ENCODE assay signal across 8 cellular contexts in the genomic region with DNA sequence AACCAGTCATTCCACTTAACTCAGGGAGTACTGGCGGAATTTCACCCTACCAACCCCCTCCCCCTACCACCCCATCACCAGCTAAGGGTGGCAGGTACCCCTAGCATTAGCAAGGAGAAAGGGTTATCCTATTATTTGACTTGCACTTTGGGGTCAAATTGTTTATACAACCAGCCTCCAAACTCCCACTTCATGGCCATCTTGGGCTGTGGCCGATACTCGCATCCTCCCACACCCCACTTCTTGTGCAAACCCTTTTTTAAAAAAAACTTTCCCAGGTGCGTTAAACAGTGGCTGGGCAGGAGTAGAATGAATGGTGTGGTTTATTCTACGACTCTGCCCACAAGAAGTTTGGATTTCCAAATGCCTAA. TPM values are rescaled to one million over a fixed set of nuclear protein-coding genes. Genes with fewer than 3 reads are reported as not detected.
DNase-seq lines count a peak whose midpoint lies in the region; ATAC-seq and TF ChIP-seq lines count a peak whose summit lies in the region.

No MANE protein-coding gene starts in this region.

- no peak for TF ChIP-seq CTCF in coronary artery (IDR thresholded peaks at IDR 0.05)
- no peak for TF ChIP-seq CTCF in neural crest cell (conservative IDR thresholded peaks at IDR 0.05)

- H3K27me3 Mint-ChIP-seq in CD4-positive, alpha-beta memory T cell: no peaks in the 10 kb centered on the region
- H3K27me3 Mint-ChIP-seq in neural crest cell (ENCODE audit: low read depth): no peaks in the 10 kb centered on the region

- peak overlapping the region; percentile 14 to 99 (median 95) for H3K4me3 Mint-ChIP-seq in CD4-positive, alpha-beta memory T cell
- H3K4me3 Mint-ChIP-seq in neural crest cell: peak overlapping the region; percentile 98

- H3K27me3 ChIP-seq in CD4-positive, alpha-beta memory T cell (ENCODE audit: insufficient read depth, low read length): no peaks in the 10 kb centered on the region

- H3K36me3 Mint-ChIP-seq in CD4-positive, alpha-beta memory T cell: peaks cover 14 to 52% of the 10 kb centered on the region in 2 donors
- peaks cover 6% of the 10 kb centered on the region for H3K36me3 Mint-ChIP-seq in neural crest cell (ENCODE audit: low read depth)

- intact Hi-C loops in CD4-positive, alpha-beta memory T cell (cut with micrococcal nuclease): loop anchor here (1.0 to 5.0 kb wide), 4 partner anchors 10 to 76 kb away; partner anchors contain the start of genes HDGF, ISG20L2, METTL25B and PRCC

- POLR2A ChIA-PET in CD4-positive, alpha-beta memory T cell (lab: Charles Lee; ENCODE audit: partially characterized antibody): interaction anchor here (0.7 to 6.7 kb wide), 21 partner anchors 10 to 615 kb away, joined by 3 to 158 read pairs (median 4); partner anchors contain the start of genes HDGF, ISG20L2, METTL25B and PRCC

- H3K4me3 ChIP-seq in CD4-positive, alpha-beta memory T cell (ENCODE audit: low read length in 2 of 2): peak overlapping the region; percentile 21 to 33
- peak overlapping the region; percentile 50 for H3K4me3 ChIP-seq in Jurkat, Clone E6-1 (ENCODE audit: low read length)
- H3K4me3 ChIP-seq in coronary artery: peak overlapping the region; percentile 55

- H3K9me3 ChIP-seq in CD4-positive, alpha-beta memory T cell (ENCODE audit: control insufficient read depth in 1 of 2, low read length in 2 of 2): no peaks in the 10 kb centered on the region

- no peak for ATAC-seq in GM18520 (IDR thresholded peaks at IDR 0.05; ENCODE audit: unreplicated experiment)

- H3K9me3 Mint-ChIP-seq in CD4-positive, alpha-beta memory T cell: peaks cover 0 to 2% (median 0%) of the 10 kb centered on the region in 8 donors
- H3K9me3 Mint-ChIP-seq in neural crest cell: no peaks in the 10 kb centered on the region

- peak overlapping the region; percentile 91 to 100 (median 98) for H3K27ac Mint-ChIP-seq in CD4-positive, alpha-beta memory T cell
- peak overlapping the region; percentile 39 for H3K27ac Mint-ChIP-seq in neural crest cell (ENCODE audit: unreplicated experiment)

- DNase-seq in CD4-positive, alpha-beta memory T cell: peak in 1 of 5 donors; percentile 32
- no peak for DNase-seq in Jurkat, Clone E6-1 (ENCODE audit: low read depth, low spot score)
- DNase-seq in coronary artery (ENCODE audit: low spot score) (no peak), neural crest cell (ENCODE audit: low read depth, low spot score) (no peak), MV-4-11 (lab: John Stamatoyannopoulos, UW) (no peak), NCI-H146 treated with DMSO at 0.1 percent for 48 hours (lab: John Stamatoyannopoulos, UW; ENCODE audit: unreplicated experiment) (no peak), GM03348 (ENCODE audit: low spot score) (no peak)

- peaks cover 25% of the 10 kb centered on the region for H3K36me3 ChIP-seq in CD4-positive, alpha-beta memory T cell (ENCODE audit: insufficient read depth, low read length)

- H3K27ac ChIP-seq in CD4-positive, alpha-beta memory T cell (ENCODE audit: low read depth, low read length): peak overlapping the region; percentile 74
- H3K27ac ChIP-seq in coronary artery: peak overlapping the region; percentile 73 to 83

- peaks cover 22 to 51% (median 37%) of the 10 kb centered on the region in 4 donors for H3K4me1 Mint-ChIP-seq in CD4-positive, alpha-beta memory T cell
- H3K4me1 Mint-ChIP-seq in neural crest cell: peaks cover 37% of the 10 kb centered on the region

- CTCF ChIA-PET in CD4-positive, alpha-beta memory T cell (lab: Charles Lee; ENCODE audit: partially characterized antibody): interaction anchor here (0.8 to 2.6 kb wide), 7 partner anchors 10 to 29 kb away, joined by 3 to 16 read pairs (median 8); partner anchors contain the start of genes HDGF, ISG20L2, METTL25B and PRCC

- peaks cover 31% of the 10 kb centered on the region for H3K4me1 ChIP-seq in CD4-positive, alpha-beta memory T cell (ENCODE audit: insufficient read depth, low read length)

RNA-seq across cellular contexts. Expression of gene MRPL24, which starts 0.7 kb away (rescaled TPM):
- total RNA-seq in CD4-positive, alpha-beta memory T cell: 10 to 100 TPM; 44.1 to 47.4 TPM
- 100 to 1,000 TPM in 1 of 2 donors, 10 to 100 TPM in 1; 86.7 to 150 TPM for polyA plus RNA-seq in CD4-positive, alpha-beta memory T cell
- 221 TPM for polyA plus RNA-seq in Jurkat, Clone E6-1 (2012; ENCODE audit: insufficient read depth, insufficient read length)
- 37.3 and 49.3 TPM in 2 replicates for total RNA-seq in neural crest cell

RNA-seq across cellular contexts. Expression of gene HDGF, which starts 9.9 kb away (rescaled TPM):
- 10 to 100 TPM; 93.3 to 97.0 TPM for total RNA-seq in CD4-positive, alpha-beta memory T cell
- 10 to 100 TPM; 23.8 to 49.3 TPM for polyA plus RNA-seq in CD4-positive, alpha-beta memory T cell
- polyA plus RNA-seq in Jurkat, Clone E6-1 (2012; ENCODE audit: insufficient read depth, insufficient read length): 382 TPM
- total RNA-seq in neural crest cell: 294 and 304 TPM in 2 replicates

RNA-seq across cellular contexts. Expression of gene ISG20L2, which starts 13.0 kb away (rescaled TPM):
- 10 to 100 TPM; 47.9 to 53.1 TPM for total RNA-seq in CD4-positive, alpha-beta memory T cell
- 10 to 100 TPM; 11.4 to 19.3 TPM for polyA plus RNA-seq in CD4-positive, alpha-beta memory T cell
- 44.6 TPM for polyA plus RNA-seq in Jurkat, Clone E6-1 (2012; ENCODE audit: insufficient read depth, insufficient read length)
- 47.0 and 52.7 TPM in 2 replicates for total RNA-seq in neural crest cell

RNA-seq across cellular contexts. Expression of gene METTL25B, which starts 13.3 kb away (rescaled TPM):
- total RNA-seq in CD4-positive, alpha-beta memory T cell: 10 to 100 TPM; 30.5 to 35.7 TPM
- polyA plus RNA-seq in CD4-positive, alpha-beta memory T cell: 1 to 10 TPM; 4.6 to 7.5 TPM
- 31.8 TPM for polyA plus RNA-seq in Jurkat, Clone E6-1 (2012; ENCODE audit: insufficient read depth, insufficient read length)
- total RNA-seq in neural crest cell: 30.4 and 33.0 TPM in 2 replicates

RNA-seq across cellular contexts. Expression of gene PRCC, which starts 25.7 kb away (rescaled TPM):
- total RNA-seq in CD4-positive, alpha-beta memory T cell: 10 to 100 TPM; 60.9 to 61.3 TPM
- 10 to 100 TPM; 32.8 to 52.7 TPM for polyA plus RNA-seq in CD4-positive, alpha-beta memory T cell
- polyA plus RNA-seq in Jurkat, Clone E6-1 (2012; ENCODE audit: insufficient read depth, insufficient read length): 84.1 TPM
- 99.8 and 102 TPM in 2 replicates for total RNA-seq in neural crest cell
